1 cellular context compared by ENCODE assay signal in the genomic region with DNA sequence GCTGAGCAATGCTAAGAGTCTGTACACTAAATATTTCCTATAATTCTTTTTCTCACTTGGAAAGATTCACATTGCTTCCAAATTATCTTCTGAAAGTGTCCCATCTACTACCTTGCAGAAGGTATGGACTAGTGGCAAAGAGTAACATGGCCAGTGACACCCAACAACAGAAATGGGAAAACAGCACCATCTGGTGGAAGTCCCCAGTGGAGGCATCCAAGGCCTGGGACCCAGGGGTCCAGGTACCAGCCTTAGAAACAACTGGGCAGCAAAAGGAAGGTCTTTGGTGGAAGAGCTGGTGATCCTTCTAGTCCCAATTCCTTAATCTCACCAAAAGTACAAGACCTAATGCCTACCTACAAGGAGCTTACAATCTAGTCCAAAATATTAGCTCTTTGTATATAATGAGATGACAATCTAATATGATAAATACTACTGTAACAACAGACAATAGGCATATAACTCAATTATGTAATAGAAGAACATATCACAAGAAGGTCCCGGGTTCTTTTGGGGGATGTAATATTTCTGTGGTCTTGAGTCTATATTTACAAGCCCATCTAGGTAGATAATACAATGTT.
TF ChIP-seq lines count a peak whose summit lies in the region.

No MANE protein-coding gene starts in this region.

TF ChIP-seq in HCT116, 20 proteins besides CTCF, POLR2A, EP300 and RAD21 (continued from another document):
- TF ChIP-seq, protein P1, sequence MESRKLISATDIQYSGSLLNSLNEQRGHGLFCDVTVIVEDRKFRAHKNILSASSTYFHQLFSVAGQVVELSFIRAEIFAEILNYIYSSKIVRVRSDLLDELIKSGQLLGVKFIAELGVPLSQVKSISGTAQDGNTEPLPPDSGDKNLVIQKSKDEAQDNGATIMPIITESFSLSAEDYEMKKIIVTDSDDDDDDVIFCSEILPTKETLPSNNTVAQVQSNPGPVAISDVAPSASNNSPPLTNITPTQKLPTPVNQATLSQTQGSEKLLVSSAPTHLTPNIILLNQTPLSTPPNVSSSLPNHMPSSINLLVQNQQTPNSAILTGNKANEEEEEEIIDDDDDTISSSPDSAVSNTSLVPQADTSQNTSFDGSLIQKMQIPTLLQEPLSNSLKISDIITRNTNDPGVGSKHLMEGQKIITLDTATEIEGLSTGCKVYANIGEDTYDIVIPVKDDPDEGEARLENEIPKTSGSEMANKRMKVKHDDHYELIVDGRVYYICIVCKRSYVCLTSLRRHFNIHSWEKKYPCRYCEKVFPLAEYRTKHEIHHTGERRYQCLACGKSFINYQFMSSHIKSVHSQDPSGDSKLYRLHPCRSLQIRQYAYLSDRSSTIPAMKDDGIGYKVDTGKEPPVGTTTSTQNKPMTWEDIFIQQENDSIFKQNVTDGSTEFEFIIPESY (IDR thresholded peaks at IDR 0.05; ENCODE audit: extremely low read depth, insufficient replicate concordance, low read length), result no peak
- TF ChIP-seq ZFX (IDR thresholded peaks at IDR 0.05), result no peak
- no peak for TF ChIP-seq JUND (IDR thresholded peaks at IDR 0.05)
- TF ChIP-seq FOSL1 (IDR thresholded peaks at IDR 0.05; ENCODE audit: low read depth), result no peak
- no peak for TF ChIP-seq ZNF274 (IDR thresholded peaks at IDR 0.05; ENCODE audit: low read depth, low read length)
- no peak for TF ChIP-seq YY1 (IDR thresholded peaks at IDR 0.05; ENCODE audit: extremely low read depth, insufficient replicate concordance, low read depth, low read length)
- no peak for TF ChIP-seq SP1 (IDR thresholded peaks at IDR 0.05; ENCODE audit: low read depth)
- no peak for TF ChIP-seq SIN3A (IDR thresholded peaks at IDR 0.05; ENCODE audit: low read depth)
- no peak for TF ChIP-seq EGR1 (IDR thresholded peaks at IDR 0.05; ENCODE audit: low read depth)
- TF ChIP-seq, protein P2, sequence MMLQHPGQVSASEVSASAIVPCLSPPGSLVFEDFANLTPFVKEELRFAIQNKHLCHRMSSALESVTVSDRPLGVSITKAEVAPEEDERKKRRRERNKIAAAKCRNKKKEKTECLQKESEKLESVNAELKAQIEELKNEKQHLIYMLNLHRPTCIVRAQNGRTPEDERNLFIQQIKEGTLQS (IDR thresholded peaks at IDR 0.05), result no peak
TF ChIP-seq in HCT116: peak in this region for 0.
